ENCODE assay signal across 2 cellular contexts in genomic region chrX:118726887-118727685, GRCh38.
TF ChIP-seq lines count a peak whose summit lies in the region.

IL13RA1 (plus strand) TSS chrX:118727606; CDS start chrX:118727639, 33 bp downstream.

TF ChIP-seq in HEK293, 187 proteins besides CTCF, POLR2A, EP300 and RAD21 (continued from another document):
- TF ChIP-seq ZNF596 (tag by site-specific recombination; IDR thresholded peaks at IDR 0.05): no peak; the same call in 1 of the 2 replicates
- no peak for TF ChIP-seq ZNF311 (tag by site-specific recombination; IDR thresholded peaks at IDR 0.05; ENCODE audit: borderline replicate concordance)
- TF ChIP-seq ZBTB44 (tag by site-specific recombination; IDR thresholded peaks at IDR 0.05): no peak
- no peak for TF ChIP-seq ZNF792 (tag by site-specific recombination; IDR thresholded peaks at IDR 0.05)
- TF ChIP-seq INSM2 (tag by site-specific recombination; IDR thresholded peaks at IDR 0.05): no peak
- peak; percentile 45 for TF ChIP-seq SP3 (tag by site-specific recombination; IDR thresholded peaks at IDR 0.05)
- TF ChIP-seq ZNF202 (tag by site-specific recombination; IDR thresholded peaks at IDR 0.05; ENCODE audit: borderline replicate concordance): no peak
- TF ChIP-seq KLF16 (tag by site-specific recombination; IDR thresholded peaks at IDR 0.05): peak; percentile 45; the same call in 1 of the 2 replicates
- no peak for TF ChIP-seq ZNF707 (tag by site-specific recombination; IDR thresholded peaks at IDR 0.05)
- TF ChIP-seq ZNF560 (tag by site-specific recombination; IDR thresholded peaks at IDR 0.05; ENCODE audit: borderline replicate concordance): no peak
- no peak for TF ChIP-seq ZNF76 (tag by site-specific recombination; IDR thresholded peaks at IDR 0.05; ENCODE audit: borderline replicate concordance, low read depth)
- TF ChIP-seq ZFHX2 (tag by site-specific recombination; conservative IDR thresholded peaks at IDR 0.05): no peak; the same call in 1 of the 2 replicates
TF ChIP-seq in HEK293: peak in this region for 27.

TF ChIP-seq in HepG2, 621 proteins besides CTCF, POLR2A, EP300 and RAD21 (continued from another document and continues in another):
- TF ChIP-seq REST (IDR thresholded peaks at IDR 0.05; ENCODE audit: borderline replicate concordance in 1 of 2, low read depth in 1 of 2, low read length in 2 of 2) (no peak), ZNF614 (CRISPR knock-in tag; IDR thresholded peaks at IDR 0.05; ENCODE audit: borderline replicate concordance) (no peak; the same call in 1 of the 2 replicates), SMARCE1 (IDR thresholded peaks at IDR 0.05; ENCODE audit: borderline replicate concordance) (no peak), MAFF (IDR thresholded peaks at IDR 0.05; ENCODE audit: low read depth, low read length) (no peak), NFYC (CRISPR knock-in tag; IDR thresholded peaks at IDR 0.05) (no peak), TIGD3 (CRISPR knock-in tag; IDR thresholded peaks at IDR 0.05; ENCODE audit: borderline replicate concordance) (no peak), ZSCAN29 (CRISPR knock-in tag; conservative IDR thresholded peaks at IDR 0.05) (no peak), ZIK1 (CRISPR knock-in tag; IDR thresholded peaks at IDR 0.05; ENCODE audit: borderline replicate concordance, low read depth) (0 out of 2 replicates have a peak, but pooled peaks have one; percentile 9), RXRA (CRISPR knock-in tag; IDR thresholded peaks at IDR 0.05) (peak; percentile 91), USF2 (IDR thresholded peaks at IDR 0.05; ENCODE audit: low read depth, low read length) (no peak), USF2 (CRISPR knock-in tag; IDR thresholded peaks at IDR 0.05; ENCODE audit: borderline replicate concordance) (no peak), NONO (IDR thresholded peaks at IDR 0.05) (no peak), NONO (CRISPR knock-in tag; conservative IDR thresholded peaks at IDR 0.05) (peak; percentile 80), HNF4A (CRISPR knock-in tag; IDR thresholded peaks at IDR 0.05) (peak; percentile 91), GABPB1 (CRISPR knock-in tag; IDR thresholded peaks at IDR 0.05) (peak; percentile 59; the same call in 1 of the 2 replicates), GLMP (CRISPR knock-in tag; IDR thresholded peaks at IDR 0.05; ENCODE audit: borderline replicate concordance) (no peak), ZC3H13 (CRISPR knock-in tag; IDR thresholded peaks at IDR 0.05) (peak; percentile 61; the same call in 1 of the 2 replicates), SSRP1 (CRISPR knock-in tag; IDR thresholded peaks at IDR 0.05) (no peak), ATF1 (CRISPR knock-in tag; IDR thresholded peaks at IDR 0.05) (no peak), ZEB1 (IDR thresholded peaks at IDR 0.05; ENCODE audit: insufficient replicate concordance, low read depth) (no peak), CHCHD3 (CRISPR knock-in tag; IDR thresholded peaks at IDR 0.05) (no peak), ZNF280B (CRISPR knock-in tag; IDR thresholded peaks at IDR 0.05; ENCODE audit: borderline replicate concordance) (no peak), GABPA (IDR thresholded peaks at IDR 0.05; ENCODE audit: low read depth, low read length) (no peak), GABPA (CRISPR knock-in tag; IDR thresholded peaks at IDR 0.05; ENCODE audit: low read depth) (no peak), ZNF17 (CRISPR knock-in tag; IDR thresholded peaks at IDR 0.05) (no peak), SKI (IDR thresholded peaks at IDR 0.05; ENCODE audit: partially characterized antibody) (peak; percentile 93), KDM5B (CRISPR knock-in tag; IDR thresholded peaks at IDR 0.05; ENCODE audit: borderline replicate concordance) (0 out of 2 replicates have a peak, but pooled peaks have one; percentile 27), HMGXB4 (CRISPR knock-in tag; IDR thresholded peaks at IDR 0.05; ENCODE audit: borderline replicate concordance in 1 of 2, low read depth in 1 of 2) (peak in 1 of 2 experiments; percentile 49; a peak in 1 of 4 replicates), ZMAT3 (CRISPR knock-in tag; conservative IDR thresholded peaks at IDR 0.05) (no peak), CREBL2 (CRISPR knock-in tag; IDR thresholded peaks at IDR 0.05; ENCODE audit: borderline replicate concordance) (no peak), HNRNPUL1 (IDR thresholded peaks at IDR 0.05; ENCODE audit: low read depth, low read length) (no peak), ZNF616 (CRISPR knock-in tag; IDR thresholded peaks at IDR 0.05; ENCODE audit: low read depth) (0 out of 2 replicates have a peak, but pooled peaks have one; percentile 46), ZFP37 (CRISPR knock-in tag; IDR thresholded peaks at IDR 0.05; ENCODE audit: borderline replicate concordance) (no peak), ZNF605 (CRISPR knock-in tag; IDR thresholded peaks at IDR 0.05) (peak; percentile 59; the same call in 1 of the 2 replicates), TSC22D2 (CRISPR knock-in tag; IDR thresholded peaks at IDR 0.05; ENCODE audit: borderline replicate concordance) (no peak), TFDP2 (CRISPR knock-in tag; IDR thresholded peaks at IDR 0.05) (0 out of 2 replicates have a peak, but pooled peaks have one; percentile 36), NAIF1 (CRISPR knock-in tag; IDR thresholded peaks at IDR 0.05; ENCODE audit: borderline replicate concordance) (no peak), THRA (CRISPR knock-in tag; IDR thresholded peaks at IDR 0.05; ENCODE audit: borderline replicate concordance) (peak; percentile 85; the same call in 1 of the 2 replicates), CHD4 (IDR thresholded peaks at IDR 0.05; ENCODE audit: borderline replicate concordance, low read length) (no peak), ZNF678 (CRISPR knock-in tag; IDR thresholded peaks at IDR 0.05) (0 out of 2 replicates have a peak, but pooled peaks have one; percentile 53), HIC2 (CRISPR knock-in tag; IDR thresholded peaks at IDR 0.05; ENCODE audit: low read depth) (peak; percentile 69; the same call in 1 of the 2 replicates), ZNF570 (CRISPR knock-in tag; IDR thresholded peaks at IDR 0.05; ENCODE audit: borderline replicate concordance) (no peak), ZNF329 (CRISPR knock-in tag; IDR thresholded peaks at IDR 0.05; ENCODE audit: low read depth) (no peak)
